In the genomic region with DNA sequence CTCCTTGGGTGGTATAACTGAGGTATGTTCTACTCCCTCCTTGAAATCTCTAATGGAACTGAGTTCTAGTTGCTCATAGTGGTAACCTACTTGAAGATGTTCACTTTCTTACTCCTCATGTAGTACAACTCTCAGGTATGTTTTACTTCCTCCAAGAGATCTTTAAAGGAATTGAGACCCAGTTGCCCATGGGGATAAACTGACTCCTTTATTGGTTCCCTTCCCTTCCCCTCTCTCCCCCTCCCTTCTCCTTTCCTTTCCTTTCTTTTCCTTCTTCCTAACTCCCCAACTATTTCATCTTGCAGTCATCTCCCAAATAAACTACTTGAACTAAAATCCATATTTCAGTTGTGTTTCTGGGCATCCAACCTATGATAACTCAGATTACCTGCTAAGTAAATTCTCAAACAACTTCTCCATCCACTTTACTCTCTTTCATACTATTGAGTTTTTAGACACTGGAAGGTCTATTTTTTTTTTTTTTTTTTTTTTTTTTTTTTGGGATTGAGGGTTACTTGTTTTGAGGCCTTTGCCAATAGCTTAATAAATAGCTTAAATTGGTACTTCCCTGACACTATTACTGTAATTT, we compare ENCODE assay signal across 9 cellular contexts. TPM values are rescaled to one million over a fixed set of nuclear protein-coding genes. Genes with fewer than 3 reads are reported as not detected.
"Had no signal": no experiment of that assay in that cellular context is flagged by ENCODE, and none has a peak within 500 bp of the region (broad histone marks: within the 10 kb centered on the region; RNA-seq: fewer than 3 reads in every experiment).

No MANE protein-coding gene starts in this region.

- FAIRE-seq: H1 had no signal

- H3K27ac Mint-ChIP-seq: GM23338, H9 had no signal

- H3K4me3 Mint-ChIP-seq: GM23338, H9 had no signal

- H3K4me3 ChIP-seq: GM23338 had no signal

- H3K4me1 Mint-ChIP-seq: GM23338, H9 had no signal

- H2AFZ ChIP-seq: GM23338 had no signal

- H3K9ac ChIP-seq: KMS-11 had no signal

- H3K27ac ChIP-seq: HL-60, KMS-11 had no signal

- ATAC-seq: GM23338 had no signal

- DNase-seq: H9, HCEC 1CT, IMR-90, KBM-7 had no signal

- H3K4me2 ChIP-seq: GM23338, KMS-11 had no signal

RNA-seq across cellular contexts. Expression of a gene that starts 21.3 kb away (rescaled TPM):
- total RNA-seq: GM23338, H1, H9, HT1080, IMR-90 had no signal
- polyA plus RNA-seq: GM23338, H1, IMR-90 had no signal

RNA-seq across cellular contexts. Expression of a gene that starts 22.1 kb away (rescaled TPM):
- total RNA-seq: GM23338, H1, H9, HT1080, IMR-90 had no signal
- polyA plus RNA-seq: GM23338, H1, IMR-90 had no signal

RNA-seq across cellular contexts. Expression of a gene that starts 27.8 kb away (rescaled TPM):
- total RNA-seq: GM23338, H1, H9, HT1080, IMR-90 had no signal
- polyA plus RNA-seq: GM23338, H1 had no signal

RNA-seq across cellular contexts. Expression of a gene that starts 34.4 kb away (rescaled TPM):
- total RNA-seq: GM23338, H1, H9, HT1080, IMR-90 had no signal
- polyA plus RNA-seq: H1, IMR-90 had no signal
